8 cellular contexts compared by ENCODE assay signal in the genomic region with DNA sequence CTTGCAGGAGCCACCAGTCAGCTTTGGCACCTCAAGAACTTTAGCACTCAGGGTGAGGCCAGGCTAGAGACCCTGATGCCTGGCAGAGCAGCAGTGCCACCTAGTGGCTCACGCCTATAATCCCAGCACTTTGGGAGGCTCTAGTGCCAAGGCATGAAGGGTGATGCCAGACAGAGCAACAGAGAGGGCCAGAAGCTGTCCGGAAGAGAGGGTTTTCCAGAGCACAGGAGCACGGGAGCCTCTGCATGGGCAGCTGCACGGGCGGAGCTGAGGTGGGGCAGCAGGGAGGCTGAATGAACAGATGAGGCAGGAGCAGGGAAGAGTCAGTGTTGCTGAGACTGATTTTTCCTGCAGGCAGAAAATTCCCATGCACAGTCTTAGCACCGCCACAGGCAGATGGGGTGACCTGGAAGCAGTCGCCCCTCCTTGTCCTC. TPM values are rescaled to one million over a fixed set of nuclear protein-coding genes. Genes with fewer than 3 reads are reported as not detected.
DNase-seq lines count a peak whose midpoint lies in the region; ATAC-seq lines count a peak whose summit lies in the region.

No MANE protein-coding gene starts in this region.

- peak; percentile 79 for ATAC-seq in HG02852 (IDR thresholded peaks at IDR 0.05; ENCODE audit: unreplicated experiment)

- DNase-seq in activated gamma-delta T cell treated with Interleukin-2 at 50 U/mL for 16 hours (peak; percentile 52), activated gamma-delta T cell (lab: John Stamatoyannopoulos, UW) (no peak), NCI-H345 (lab: John Stamatoyannopoulos, UW) (peak; percentile 60), dermis microvascular lymphatic vessel endothelial cell (ENCODE audit: low read depth in 2 of 2) (peak; percentile 25 to 62), medulla oblongata (ENCODE audit: extremely low spot score) (peak; percentile 84)
- DNase-seq in activated CD4-positive, alpha-beta T cell treated with anti-CD3 and anti-CD28 coated beads for 48 hours: peak; percentile 74
- DNase-seq in stimulated activated CD8-positive, alpha-beta memory T cell treated with anti-CD3 and anti-CD28 coated beads, Interleukin-15, amount 100 ng/mL, for 4 hours (ENCODE audit: low read depth in 2 of 2): peak; percentile 7 to 29

RNA-seq across cellular contexts. Expression of gene MYH3, which starts 38.9 kb away (rescaled TPM):
- under 0.01 and 0.25 TPM in 2 replicates for total RNA-seq in dermis microvascular lymphatic vessel endothelial cell
